In the genomic region with DNA sequence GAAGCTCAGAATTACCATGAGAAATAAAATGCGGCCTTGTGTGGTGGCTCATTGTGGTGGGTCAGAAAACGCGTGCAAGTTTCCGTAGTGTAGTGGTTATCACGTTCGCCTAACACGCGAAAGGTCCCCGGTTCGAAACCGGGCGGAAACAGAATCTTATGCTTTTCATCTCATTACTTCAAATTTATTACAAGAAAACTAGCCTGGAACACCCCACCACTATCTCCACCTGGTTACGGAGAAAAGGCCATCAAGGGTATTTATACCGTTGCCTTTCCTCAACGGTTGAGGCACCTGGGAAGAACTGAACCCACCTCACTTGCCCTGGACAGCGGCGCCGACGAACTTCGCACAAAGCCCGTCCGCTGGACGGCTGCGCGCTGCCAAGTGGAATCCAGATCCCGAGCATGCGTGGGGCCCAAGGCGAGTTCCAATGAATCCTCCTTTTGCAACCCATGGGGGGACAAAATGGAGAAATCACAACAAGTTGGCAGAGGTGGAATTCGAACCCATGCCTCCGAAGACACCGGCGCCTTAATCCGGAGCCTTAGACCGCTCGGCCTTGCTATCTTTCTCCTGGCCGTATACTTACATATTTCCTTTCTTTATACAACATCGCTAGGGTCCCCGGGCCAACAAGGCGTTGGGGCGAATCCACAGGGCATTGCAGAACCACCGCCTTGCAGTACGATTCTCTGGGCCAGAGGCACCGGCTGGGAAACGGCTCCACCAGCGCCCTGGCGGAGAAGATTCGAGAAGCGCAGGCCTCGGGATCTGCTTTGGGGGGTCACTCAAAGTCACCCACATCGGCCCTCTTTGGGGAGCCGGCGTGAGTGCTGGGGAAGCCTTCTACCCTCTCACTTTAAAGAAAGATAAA, we compare ENCODE assay signal across 13 cellular contexts. TPM values are rescaled to one million over a fixed set of nuclear protein-coding genes. Genes with fewer than 3 reads are reported as not detected.
DNase-seq lines count a peak whose midpoint lies in the region; ATAC-seq, FAIRE-seq and TF ChIP-seq lines count a peak whose summit lies in the region.
"Had no signal": no experiment of that assay in that cellular context is flagged by ENCODE, and none has a peak within 500 bp of the region (broad histone marks: within the 10 kb centered on the region; RNA-seq: fewer than 3 reads in every experiment).

No MANE protein-coding gene starts in this region.

- no TSS peak for BruUV-seq in OCI-LY7 (replicated peaks; lab: Mats Ljungman, UMichigan)

- H3K4me2 ChIP-seq in OCI-LY7 (ENCODE audit: low read length) (peak overlapping the region; percentile 59), H1 (ENCODE audit: insufficient read depth in 1 of 2, low read depth in 2 of 2, low read length in 2 of 2) (peak overlapping the region; percentile 79; a peak in 3 of 4 replicates)

- no peak for TF ChIP-seq EP300 in H1 (IDR thresholded peaks at IDR 0.05; ENCODE audit: borderline replicate concordance in 1 of 2, low read depth in 2 of 2, low read length in 2 of 2)

- peaks cover 75% of the 10 kb centered on the region for H3K4me1 ChIP-seq in OCI-LY7 (ENCODE audit: insufficient read depth, low read length, poor library complexity, severe bottlenecking)
- peaks cover 4 to 10% (median 5%) of the 10 kb centered on the region in 4 experiments; a peak in 6 of 7 replicates for H3K4me1 ChIP-seq in H1 (replicated peaks in 1 of 4; ENCODE audit: control insufficient read depth in 3 of 4, insufficient read depth in 4 of 4, low read length in 3 of 4)

- POLR2A ChIA-PET in OCI-LY7 (lab: Charles Lee): interaction anchor here (0.6 to 1.9 kb wide), 4 partner anchors 8 to 301 kb away, joined by 3 to 11 read pairs (median 4); no protein-coding TSS in a partner anchor
- POLR2A ChIA-PET in H1 (lab: Charles Lee; ENCODE audit: partially characterized antibody): interaction anchor here (0.6 to 0.7 kb wide), 2 partner anchors 79 to 304 kb away, joined by 3 read pairs; no protein-coding TSS in a partner anchor

- no peak overlapping the region for H3K4ac ChIP-seq in H1 (replicated peaks; ENCODE audit: insufficient read length, low read depth, low read length)

- intact Hi-C loops in OCI-LY7 (cut with micrococcal nuclease; ENCODE audit: unreplicated experiment): no loop called here

- no peak overlapping the region for H3K56ac ChIP-seq in H1 (replicated peaks; ENCODE audit: insufficient read length, low read depth, low read length)

- H2AFZ ChIP-seq in OCI-LY7 (ENCODE audit: low read length) (peak overlapping the region; percentile 83; the same call in 1 of the 2 replicates), H1 (ENCODE audit: low read length) (no peak overlapping the region)

- no peak overlapping the region for H2AK5ac ChIP-seq in H1 (ENCODE audit: low read depth, low read length)

- FAIRE-seq in H1 (lab: Jason Lieb, UNC): peak; percentile 99

- H3K79me2 ChIP-seq in OCI-LY7 (ENCODE audit: insufficient read depth, low read depth, low read length) (no peaks in the 10 kb centered on the region), H1 (ENCODE audit: control insufficient read depth in 1 of 2, insufficient read depth in 2 of 2, low read length in 2 of 2) (no peaks in the 10 kb centered on the region)

- H3K9me3 Mint-ChIP-seq in T-helper 2 cell treated with Interferon-gamma antibody and Interleukin-4, amounts not matched to agents 5 μg/mL and 100 μg/mL, for 36 hours: no peaks in the 10 kb centered on the region

- H3K36me3 ChIP-seq in OCI-LY7 (ENCODE audit: insufficient read depth, low read length) (no peaks in the 10 kb centered on the region), H1 (ENCODE audit: control insufficient read depth in 2 of 4, insufficient read depth in 4 of 4, low read length in 3 of 4) (no peaks in the 10 kb centered on the region)
- H3K36me3 ChIP-seq: cardiac muscle cell had no signal

- H3K9me3 ChIP-seq in OCI-LY7 (ENCODE audit: low read length) (no peaks in the 10 kb centered on the region), H1 (ENCODE audit: insufficient read depth in 2 of 2, low read depth in 1 of 2, low read length in 1 of 2) (no peaks in the 10 kb centered on the region)
- H3K9me3 ChIP-seq: psoas muscle had no signal

- H3K4me3 ChIP-seq in OCI-LY7 (ENCODE audit: low read depth, low read length, poor library complexity, severe bottlenecking) (peak overlapping the region; percentile 43), H1 (ENCODE audit: extremely low read depth in 1 of 4, insufficient read depth in 2 of 4, low read depth in 3 of 4, low read length in 4 of 4) (peak overlapping the region; percentile 47 to 68 (median 57); a peak in 7 of 8 replicates)
- H3K4me3 ChIP-seq: cardiac muscle cell, psoas muscle had no signal

- H4K8ac ChIP-seq in H1 (ENCODE audit: extremely low read depth, insufficient read depth, low read length): no peak overlapping the region

- no peak overlapping the region for H2BK15ac ChIP-seq in H1 (ENCODE audit: low read length)

- H4K20me1 ChIP-seq in OCI-LY7 (ENCODE audit: insufficient read depth, low read length) (no peaks in the 10 kb centered on the region), H1 (replicated peaks in 1 of 2; ENCODE audit: control insufficient read depth in 1 of 2, insufficient read depth in 2 of 2, low read length in 2 of 2) (no peaks in the 10 kb centered on the region)

- H2BK5ac ChIP-seq in H1 (ENCODE audit: low read depth, low read length): no peak overlapping the region

- no peak overlapping the region for H2BK120ac ChIP-seq in H1 (replicated peaks; ENCODE audit: low read depth, low read length)

- no peak for ATAC-seq in HG02610 (IDR thresholded peaks at IDR 0.05; ENCODE audit: unreplicated experiment)
- ATAC-seq: psoas muscle, SK-N-SH treated with all-trans-retinoic acid at 6 μM for 48 hours had no signal

- H3K9ac ChIP-seq in H1 (replicated peaks in 1 of 4; ENCODE audit: extremely low read depth in 1 of 4, low read depth in 3 of 4, low read length in 3 of 4): peak overlapping the region in 1 of 4 experiments; percentile 13; a peak in 3 of 7 replicates

- no peaks in the 10 kb centered on the region for H3K9me2 ChIP-seq in OCI-LY7 (ENCODE audit: insufficient read depth, low read length)

- H3K18ac ChIP-seq in H1 (ENCODE audit: extremely low read depth, low read length): no peak overlapping the region

- TF ChIP-seq POLR2A in H1 (IDR thresholded peaks at IDR 0.05; ENCODE audit: control extremely low read depth in 1 of 2, low read depth in 2 of 2, low read length in 2 of 2): no peak

- no peak overlapping the region for H3K23ac ChIP-seq in H1 (ENCODE audit: insufficient read length)

- no peak overlapping the region for H3K14ac ChIP-seq in H1 (ENCODE audit: insufficient read length)

- peaks cover 0 to 14% (median 12%) of the 10 kb centered on the region in 4 experiments; a peak in 4 of 7 replicates for H3K27me3 ChIP-seq in H1 (replicated peaks in 1 of 4; ENCODE audit: control insufficient read depth in 3 of 4, extremely low read depth in 1 of 4, insufficient read depth in 3 of 4, low read length in 3 of 4)

- no peaks in the 10 kb centered on the region for H3K79me1 ChIP-seq in H1 (ENCODE audit: low read depth, low read length)

- peaks cover 8% of the 10 kb centered on the region; the same call in 1 of the 2 replicates for H3K23me2 ChIP-seq in H1 (ENCODE audit: low read depth, low read length)

- H2BK12ac ChIP-seq in H1 (ENCODE audit: low read depth, low read length): no peak overlapping the region

- H3K4me3 Mint-ChIP-seq in T-helper 2 cell treated with Interferon-gamma antibody and Interleukin-4, amounts not matched to agents 5 μg/mL and 100 μg/mL, for 36 hours: peak overlapping the region; percentile 82

- DNase-seq in T-helper 2 cell treated with Interferon-gamma antibody and Interleukin-4, amounts not matched to agents 5 μg/mL and 100 μg/mL, for 36 hours (ENCODE audit: low spot score): no peak
- no peak for DNase-seq in T-helper 2 cell
- DNase-seq in OCI-LY7 (ENCODE audit: low spot score): no peak
- peak in 1 of 2 experiments; percentile 63 for DNase-seq in H1 (ENCODE audit: low read depth in 1 of 2, low spot score in 2 of 2)
- peak; percentile 78 for DNase-seq in stimulated activated CD4-positive, alpha-beta T cell treated with anti-CD3 and anti-CD28 coated beads, Interleukin-15, amount 100 ng/mL, for 24 hours
- no peak for DNase-seq in LoVo (ENCODE audit: low spot score)
- no peak for DNase-seq in C1 segment of cervical spinal cord (lab: John Stamatoyannopoulos, UW)
- DNase-seq: NCI-H1436, psoas muscle had no signal

- no peak overlapping the region for H4K91ac ChIP-seq in H1 (replicated peaks; ENCODE audit: insufficient read length, low read length)

- H3K4me1 Mint-ChIP-seq in T-helper 2 cell treated with Interferon-gamma antibody and Interleukin-4, amounts not matched to agents 5 μg/mL and 100 μg/mL, for 36 hours (ENCODE audit: low read depth): peaks cover 44% of the 10 kb centered on the region

- peaks cover 3% of the 10 kb centered on the region for H3K36me3 Mint-ChIP-seq in T-helper 2 cell treated with Interferon-gamma antibody and Interleukin-4, amounts not matched to agents 5 μg/mL and 100 μg/mL, for 36 hours (ENCODE audit: low read depth)

- peak overlapping the region; percentile 45 for H3K27ac ChIP-seq in OCI-LY7 (ENCODE audit: low read depth, low read length, poor library complexity, severe bottlenecking)
- no peak overlapping the region for H3K27ac ChIP-seq in H1 (ENCODE audit: low read depth, low read length)
- H3K27ac ChIP-seq: cardiac muscle cell, psoas muscle had no signal

- peaks cover 23% of the 10 kb centered on the region for H3K27me3 Mint-ChIP-seq in T-helper 2 cell treated with Interferon-gamma antibody and Interleukin-4, amounts not matched to agents 5 μg/mL and 100 μg/mL, for 36 hours (ENCODE audit: low read depth)

- 40% methylated on average over 43 of the region's 52 CpGs; no CpG with 5 or more reads in 1 of the 2 experiments for WGBS in H1 (ENCODE audit: extremely low coverage in 1 of 2, insufficient coverage in 1 of 2, insufficient read length in 1 of 2, insufficient replicate concordance in 2 of 2, low coverage in 1 of 2, low lambda C conversion rate in 2 of 2, missing lambda C conversion rate in 1 of 2), 2 experiments

- H4K5ac ChIP-seq in H1 (ENCODE audit: insufficient read length, low read depth, low read length): no peak overlapping the region

- no peak for TF ChIP-seq RAD21 in H1 (IDR thresholded peaks at IDR 0.05 in 1 of 2, conservative IDR thresholded peaks at IDR 0.05 in 1 of 2; ENCODE audit: low read depth in 2 of 2, low read length in 2 of 2)

- CTCF ChIA-PET in OCI-LY7 (lab: Charles Lee; ENCODE audit: unreplicated experiment) (interaction anchor here (1.1 kb wide), 1 partner anchor 26 kb away, joined by 3 read pairs; no protein-coding TSS in a partner anchor), H1 (lab: Charles Lee; ENCODE audit: partially characterized antibody) (interaction anchor here (0.6 to 1.5 kb wide), 4 partner anchors 9 to 653 kb away, joined by 3 to 5 read pairs (median 4); no protein-coding TSS in a partner anchor)

- peak overlapping the region; percentile 95 for H3K27ac Mint-ChIP-seq in T-helper 2 cell treated with Interferon-gamma antibody and Interleukin-4, amounts not matched to agents 5 μg/mL and 100 μg/mL, for 36 hours

- TF ChIP-seq CTCF in OCI-LY7 (conservative IDR thresholded peaks at IDR 0.05; ENCODE audit: low read length) (no peak), H1 (IDR thresholded peaks at IDR 0.05; ENCODE audit: control extremely low read depth in 1 of 3, insufficient read depth in 1 of 3, low read depth in 1 of 3, low read length in 3 of 3) (no peak)

- H2BK20ac ChIP-seq in H1 (ENCODE audit: low read length): no peak overlapping the region

RNA-seq across cellular contexts. Expression of a gene that starts 16.9 kb away (rescaled TPM):
- 0.06 and 0.23 TPM in 2 replicates for total RNA-seq in OCI-LY7 (2014; rRNA removed; shearing (Covaris generic))
- total RNA-seq in OCI-LY7 (2022): not detected in 2 replicates
- not detected in 2 replicates for total RNA-seq in H1 (2021; fragmentation: NEBNext Ultra II Directional; extraction: Animal tissue kit (Norgen Biotek cat#: 25700))
- not detected in 2 replicates for polyA plus RNA-seq in H1 (2011; rRNA removed)
- not detected for polyA plus RNA-seq in H1 (2011; cell fraction: cytosol; rRNA removed)
- not detected for polyA plus RNA-seq in H1 (2011; cell fraction: nucleus; rRNA removed)
- not detected in 4 replicates for polyA plus RNA-seq in H1 (2012, experiment 1 of 2)
- not detected for polyA plus RNA-seq in H1 (2012, experiment 2 of 2)
- not detected for polyA plus RNA-seq in H1 (2013, experiment 1 of 2)
- polyA plus RNA-seq in H1 (2013, experiment 2 of 2): not detected
- not detected in 2 replicates for polyA minus RNA-seq in H1 (2011; rRNA and poly(A)+ RNA removed)
- not detected for polyA minus RNA-seq in H1 (2011; cell fraction: cytosol; rRNA and poly(A)+ RNA removed)
- polyA minus RNA-seq in H1 (2011; cell fraction: nucleus; rRNA and poly(A)+ RNA removed): not detected
- total RNA-seq: cardiac muscle cell, psoas muscle had no signal
- polyA plus RNA-seq: AG04450, cardiac muscle cell, psoas muscle had no signal

RNA-seq across cellular contexts. Expression of a gene that starts 33.3 kb away (rescaled TPM):
- not detected in 2 replicates for total RNA-seq in OCI-LY7 (2014; rRNA removed; shearing (Covaris generic))
- not detected in 2 replicates for total RNA-seq in OCI-LY7 (2022)
- not detected in 2 replicates for total RNA-seq in H1 (2021; fragmentation: NEBNext Ultra II Directional; extraction: Animal tissue kit (Norgen Biotek cat#: 25700))
- polyA plus RNA-seq in H1 (2011; rRNA removed): not detected in 2 replicates
- polyA plus RNA-seq in H1 (2011; cell fraction: cytosol; rRNA removed): not detected
- polyA plus RNA-seq in H1 (2011; cell fraction: nucleus; rRNA removed): not detected
- polyA plus RNA-seq in H1 (2012, experiment 1 of 2): not detected in 4 replicates
- not detected for polyA plus RNA-seq in H1 (2012, experiment 2 of 2)
- polyA plus RNA-seq in H1 (2013, experiment 1 of 2): not detected
- polyA plus RNA-seq in H1 (2013, experiment 2 of 2): not detected
- not detected in 2 replicates for polyA minus RNA-seq in H1 (2011; rRNA and poly(A)+ RNA removed)
- not detected for polyA minus RNA-seq in H1 (2011; cell fraction: cytosol; rRNA and poly(A)+ RNA removed)
- not detected for polyA minus RNA-seq in H1 (2011; cell fraction: nucleus; rRNA and poly(A)+ RNA removed)
- total RNA-seq: cardiac muscle cell, psoas muscle had no signal
- polyA plus RNA-seq: AG04450, cardiac muscle cell, psoas muscle had no signal

RNA-seq across cellular contexts. Expression of a gene that starts 40.7 kb away (rescaled TPM):
- 0.22 and 0.44 TPM in 2 replicates for total RNA-seq in OCI-LY7 (2014; rRNA removed; shearing (Covaris generic))
- 1.8 and 2.2 TPM in 2 replicates for total RNA-seq in OCI-LY7 (2022)
- total RNA-seq in H1 (2021; fragmentation: NEBNext Ultra II Directional; extraction: Animal tissue kit (Norgen Biotek cat#: 25700)): 0.44 and 0.47 TPM in 2 replicates
- polyA plus RNA-seq in H1 (2011; rRNA removed): 0.36 and 0.57 TPM in 2 replicates
- 0.62 TPM for polyA plus RNA-seq in H1 (2011; cell fraction: cytosol; rRNA removed)
- polyA plus RNA-seq in H1 (2011; cell fraction: nucleus; rRNA removed): 0.54 TPM
- 0.35 to 1.0 TPM (median 0.45 TPM) in 4 replicates for polyA plus RNA-seq in H1 (2012, experiment 1 of 2)
- polyA plus RNA-seq in H1 (2012, experiment 2 of 2): 0.55 TPM
- polyA plus RNA-seq in H1 (2013, experiment 1 of 2): 0.53 TPM
- 0.28 TPM for polyA plus RNA-seq in H1 (2013, experiment 2 of 2)
- polyA minus RNA-seq in H1 (2011; rRNA and poly(A)+ RNA removed): 0.05 TPM in 1 of 2 replicates, not detected in the other
- not detected for polyA minus RNA-seq in H1 (2011; cell fraction: cytosol; rRNA and poly(A)+ RNA removed)
- 0.60 TPM for polyA minus RNA-seq in H1 (2011; cell fraction: nucleus; rRNA and poly(A)+ RNA removed)

RNA-seq across cellular contexts. Expression of a gene that starts 58.8 kb away (rescaled TPM):
- total RNA-seq in OCI-LY7 (2014; rRNA removed; shearing (Covaris generic)): 30.2 and 30.4 TPM in 2 replicates
- 68.2 and 73.4 TPM in 2 replicates for total RNA-seq in OCI-LY7 (2022)
- total RNA-seq in H1 (2021; fragmentation: NEBNext Ultra II Directional; extraction: Animal tissue kit (Norgen Biotek cat#: 25700)): 21.2 and 21.6 TPM in 2 replicates
- 12.9 and 18.0 TPM in 2 replicates for polyA plus RNA-seq in H1 (2011; rRNA removed)
- 19.8 TPM for polyA plus RNA-seq in H1 (2011; cell fraction: cytosol; rRNA removed)
- 79.7 TPM for polyA plus RNA-seq in H1 (2011; cell fraction: nucleus; rRNA removed)
- 19.4 to 26.5 TPM (median 23.3 TPM) in 4 replicates for polyA plus RNA-seq in H1 (2012, experiment 1 of 2)
- 10.8 TPM for polyA plus RNA-seq in H1 (2012, experiment 2 of 2)
- polyA plus RNA-seq in H1 (2013, experiment 1 of 2): 15.0 TPM
- polyA plus RNA-seq in H1 (2013, experiment 2 of 2): 13.5 TPM
- polyA minus RNA-seq in H1 (2011; rRNA and poly(A)+ RNA removed): 4.7 and 7.7 TPM in 2 replicates
- polyA minus RNA-seq in H1 (2011; cell fraction: cytosol; rRNA and poly(A)+ RNA removed): 6.7 TPM
- polyA minus RNA-seq in H1 (2011; cell fraction: nucleus; rRNA and poly(A)+ RNA removed): 19.8 TPM
